ENCODE assay signal across 19 cellular contexts in the genomic region with DNA sequence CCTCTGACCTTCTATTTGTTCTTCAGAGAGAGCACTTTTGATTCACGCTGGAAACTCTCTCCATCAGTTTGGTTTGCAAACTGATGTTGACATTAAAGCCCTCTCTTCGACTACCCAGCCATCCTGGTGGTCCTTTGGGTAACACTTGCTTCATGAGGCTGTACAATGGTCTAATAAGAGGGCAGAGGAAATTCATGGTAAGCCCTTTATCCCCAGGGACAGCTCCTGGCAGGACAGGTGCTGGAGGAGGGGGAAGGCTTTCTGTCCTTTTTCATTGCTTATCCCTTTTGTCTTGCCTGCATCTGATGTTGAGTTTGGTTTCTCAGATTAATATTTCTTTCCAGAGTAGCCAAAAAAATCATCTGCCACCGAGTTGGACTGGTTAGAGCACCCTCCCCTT. TPM values are rescaled to one million over a fixed set of nuclear protein-coding genes. Genes with fewer than 3 reads are reported as not detected.
DNase-seq lines count a peak whose midpoint lies in the region; ATAC-seq and TF ChIP-seq lines count a peak whose summit lies in the region.
"Had no signal": no experiment of that assay in that cellular context is flagged by ENCODE, and none has a peak within 500 bp of the region (broad histone marks: within the 10 kb centered on the region; RNA-seq: fewer than 3 reads in every experiment).

No MANE protein-coding gene starts in this region.

- intact Hi-C loops in psoas muscle (cut with DNase I), result loop anchor here in 1 of 2 donors (5.0 kb wide), 1 partner anchor 274 kb away; no protein-coding TSS in a partner anchor

- H3K9me3 ChIP-seq in CD8-positive, alpha-beta memory T cell (ENCODE audit: low read length), result no peaks in the 10 kb centered on the region
- no peaks in the 10 kb centered on the region for H3K9me3 ChIP-seq in Loucy (ENCODE audit: insufficient read depth, low read depth, low read length)
- H3K9me3 ChIP-seq in psoas muscle, result no peaks in the 10 kb centered on the region

- no peak overlapping the region for H3K4me3 Mint-ChIP-seq in CD8-positive, alpha-beta memory T cell
- H3K4me3 Mint-ChIP-seq in activated T-cell treated with anti-CD3 and anti-CD28 coated beads, Interleukin-2, amount 50 U/mL, for 72 hours, result no peak overlapping the region

- no peaks in the 10 kb centered on the region for H3K9me3 Mint-ChIP-seq in CD8-positive, alpha-beta memory T cell
- no peaks in the 10 kb centered on the region for H3K9me3 Mint-ChIP-seq in activated T-cell treated with anti-CD3 and anti-CD28 coated beads, Interleukin-2, amount 50 U/mL, for 72 hours

- no peak for DNase-seq in CD8-positive, alpha-beta memory T cell
- peak; percentile 14 for DNase-seq in coronary artery (ENCODE audit: low spot score)
- DNase-seq in psoas muscle, result no peak
- DNase-seq in activated T-cell treated with anti-CD3 and anti-CD28 coated beads, Interleukin-2, amount 50 U/mL, for 72 hours, result no peak
- no peak for DNase-seq in GM10266 (ENCODE audit: extremely low spot score)
- DNase-seq in NCI-H748 treated with DMSO at 0.1 percent for 48 hours (lab: John Stamatoyannopoulos, UW), result no peak
- DNase-seq: COR-L47; GDM1; GOT3; NCI-H1417 treated with DMSO at 0.1 percent for 48 hours; NCI-H187 treated with DMSO at 0.1 percent for 48 hours; NCI-H2171; NCI-H526; NK-92 treated with Interleukin-12 subunit alpha and Interleukin-12 subunit beta, amount 100 ng/mL, for 24 hours; SIG-M5 had no signal

- no peaks in the 10 kb centered on the region for H3K79me2 ChIP-seq in Loucy (ENCODE audit: insufficient read depth, low read length)

- H3K4me2 ChIP-seq in Loucy (ENCODE audit: low read depth, low read length, poor library complexity, severe bottlenecking), result no peak overlapping the region
- H3K4me2 ChIP-seq: KMS-11 had no signal

- POLR2A ChIA-PET in CD8-positive, alpha-beta memory T cell (lab: Charles Lee), result no interaction called here

- H2AFZ ChIP-seq in Loucy (ENCODE audit: low read length), result 0 out of 2 replicates have a peak overlapping the region, but pooled peaks have one; percentile 70

- no peaks in the 10 kb centered on the region for H3F3A ChIP-seq in Loucy (ENCODE audit: low read depth)

- H3K27me3 Mint-ChIP-seq in CD8-positive, alpha-beta memory T cell, result peaks cover 3% of the 10 kb centered on the region in 2 donors
- no peaks in the 10 kb centered on the region for H3K27me3 Mint-ChIP-seq in activated T-cell treated with anti-CD3 and anti-CD28 coated beads, Interleukin-2, amount 50 U/mL, for 72 hours (ENCODE audit: low read depth)

- CTCF ChIA-PET in CD8-positive, alpha-beta memory T cell (lab: Charles Lee), result no interaction called here

- 69 to 74% (median 70%) methylated on average over 3 of the region's 3 CpGs for WGBS in psoas muscle, 3 donors

- H3K36me3 Mint-ChIP-seq in CD8-positive, alpha-beta memory T cell, result no peaks in the 10 kb centered on the region
- no peaks in the 10 kb centered on the region for H3K36me3 Mint-ChIP-seq in activated T-cell treated with anti-CD3 and anti-CD28 coated beads, Interleukin-2, amount 50 U/mL, for 72 hours (ENCODE audit: insufficient read depth in 2 of 2)

- H3K4me1 ChIP-seq in CD8-positive, alpha-beta memory T cell (ENCODE audit: insufficient read depth, low read length), result no peaks in the 10 kb centered on the region
- H3K4me1 ChIP-seq in Loucy (ENCODE audit: insufficient read depth, low read length, poor library complexity, severe bottlenecking) (peaks cover 38% of the 10 kb centered on the region), psoas muscle (peaks cover 58% of the 10 kb centered on the region)

- H3K27ac Mint-ChIP-seq in CD8-positive, alpha-beta memory T cell, result no peak overlapping the region
- no peak overlapping the region for H3K27ac Mint-ChIP-seq in activated T-cell treated with anti-CD3 and anti-CD28 coated beads, Interleukin-2, amount 50 U/mL, for 72 hours

- no peaks in the 10 kb centered on the region for H3K27me3 ChIP-seq in CD8-positive, alpha-beta memory T cell (ENCODE audit: insufficient read depth, low read length, poor library complexity, severe bottlenecking)
- H3K27me3 ChIP-seq in Loucy (ENCODE audit: insufficient read depth, low read length, poor library complexity, severe bottlenecking) (no peaks in the 10 kb centered on the region), psoas muscle (ENCODE audit: insufficient read depth in 3 of 3, low read length in 2 of 3) (no peaks in the 10 kb centered on the region)

- H3K4me1 Mint-ChIP-seq in CD8-positive, alpha-beta memory T cell, result peaks cover 8 to 18% (median 13%) of the 10 kb centered on the region in 3 donors
- H3K4me1 Mint-ChIP-seq in activated T-cell treated with anti-CD3 and anti-CD28 coated beads, Interleukin-2, amount 50 U/mL, for 72 hours (ENCODE audit: low read depth), result peaks cover 20% of the 10 kb centered on the region

- H3K4me3 ChIP-seq in CD8-positive, alpha-beta memory T cell (ENCODE audit: low read length), result no peak overlapping the region
- H3K4me3 ChIP-seq in Loucy (ENCODE audit: low read length, poor library complexity, severe bottlenecking), result no peak overlapping the region
- no peak overlapping the region for H3K4me3 ChIP-seq in coronary artery
- no peak overlapping the region for H3K4me3 ChIP-seq in psoas muscle

- H3K36me3 ChIP-seq in CD8-positive, alpha-beta memory T cell (ENCODE audit: insufficient read depth, low read length), result no peaks in the 10 kb centered on the region
- H3K36me3 ChIP-seq in Loucy (ENCODE audit: insufficient read depth, low read length), result no peaks in the 10 kb centered on the region
- no peaks in the 10 kb centered on the region for H3K36me3 ChIP-seq in psoas muscle (ENCODE audit: insufficient read depth in 1 of 2, low read depth in 1 of 2)

- no peaks in the 10 kb centered on the region for H4K20me1 ChIP-seq in Loucy (ENCODE audit: insufficient read depth, low read length, poor library complexity, severe bottlenecking)

- H3K27ac ChIP-seq in CD8-positive, alpha-beta memory T cell (ENCODE audit: low read depth, low read length), result peak overlapping the region; percentile 48
- H3K27ac ChIP-seq in coronary artery (no peak overlapping the region), psoas muscle (peak overlapping the region; percentile 91)
- H3K27ac ChIP-seq: KMS-11 had no signal

- no peaks in the 10 kb centered on the region for H3K9me2 ChIP-seq in Loucy (replicated peaks; ENCODE audit: low read depth, low read length)

- no peak overlapping the region for H3K9ac ChIP-seq in Loucy (ENCODE audit: low read depth, low read length, poor library complexity, severe bottlenecking)
- H3K9ac ChIP-seq: KMS-11 had no signal

- no peak for ATAC-seq in psoas muscle
- ATAC-seq in activated T-cell treated with anti-CD3 and anti-CD28 coated beads, Interleukin-2, amount 50 U/mL, for 72 hours (replicated peaks in 1 of 2), result no peak
- ATAC-seq: HCT116 had no signal

- TF ChIP-seq CTCF in Loucy (conservative IDR thresholded peaks at IDR 0.05; ENCODE audit: low read length) (no peak), coronary artery (IDR thresholded peaks at IDR 0.05) (no peak), psoas muscle (IDR thresholded peaks at IDR 0.05) (no peak), GM10266 (IDR thresholded peaks at IDR 0.05; ENCODE audit: control insufficient read depth, insufficient read depth, low read depth, missing control alignments) (no peak)

RNA-seq across cellular contexts. Expression of gene CD93, which starts 52.1 kb away (rescaled TPM):
- under 1 TPM; 0.50 to 0.53 TPM for total RNA-seq in CD8-positive, alpha-beta memory T cell
- polyA plus RNA-seq in CD8-positive, alpha-beta memory T cell, result 0.02 TPM
- total RNA-seq in psoas muscle, result 10 to 100 TPM; 17.6 to 35.7 (median 34.6) TPM
- polyA plus RNA-seq in psoas muscle, result 10 to 100 TPM in 1 of 3 donors, 1 to 10 TPM in 2; 7.7 to 15.5 (median 9.5) TPM
- 1 to 10 TPM in 1 of 2 donors, under 1 TPM in 1; 0.36 to 2.0 TPM for total RNA-seq in activated T-cell treated with anti-CD3 and anti-CD28 coated beads, Interleukin-2, amount 50 U/mL, for 72 hours
- total RNA-seq: MCF 10A had no signal

Comparison
In these comparisons a context has a peak if more than half of its experiments do, and no peak if none do; other contexts are left out.
1. H3K27ac ChIP-seq: peak in CD8-positive, alpha-beta memory T cell (single experiment) and psoas muscle (single experiment); none in coronary artery (0 of 2).
2. RNA of gene CD93, which starts 52.1 kb away (total RNA-seq): 17.6 to 35.7 TPM in psoas muscle; 0.36 to 2.0 TPM in activated T-cell treated with anti-CD3 and anti-CD28 coated beads, Interleukin-2, amount 50 U/mL, for 72 hours and 0.50 to 0.53 TPM in CD8-positive, alpha-beta memory T cell; every median in the first group is over 4 times any median in the second.